8 cellular contexts compared by ENCODE assay signal in genomic region chr10:6580279-6581029, GRCh38. TPM values are rescaled to one million over a fixed set of nuclear protein-coding genes. Genes with fewer than 3 reads are reported as not detected.
DNase-seq lines count a peak whose midpoint lies in the region; ATAC-seq and TF ChIP-seq lines count a peak whose summit lies in the region.

No MANE protein-coding gene starts in this region.

- peak overlapping the region; percentile 90 for H3K27ac ChIP-seq in CD4-positive, alpha-beta memory T cell (ENCODE audit: low read depth, low read length)
- H3K27ac ChIP-seq in HL-60 (replicated peaks) (peak overlapping the region; percentile 80), ascending aorta (no peak overlapping the region)

- peaks cover 5% of the 10 kb centered on the region for H3K36me3 ChIP-seq in CD4-positive, alpha-beta memory T cell (ENCODE audit: insufficient read depth, low read length)
- H3K36me3 ChIP-seq in ascending aorta = no peaks in the 10 kb centered on the region

- no peaks in the 10 kb centered on the region for H3K9me3 Mint-ChIP-seq in CD4-positive, alpha-beta memory T cell
- no peaks in the 10 kb centered on the region for H3K9me3 Mint-ChIP-seq in T-helper 2 cell treated with Interferon-gamma antibody and Interleukin-4, amounts not matched to agents 5 μg/mL and 100 μg/mL, for 36 hours

- peaks cover 29 to 54% of the 10 kb centered on the region in 2 donors for H3K36me3 Mint-ChIP-seq in CD4-positive, alpha-beta memory T cell
- H3K36me3 Mint-ChIP-seq in T-helper 2 cell treated with Interferon-gamma antibody and Interleukin-4, amounts not matched to agents 5 μg/mL and 100 μg/mL, for 36 hours (ENCODE audit: low read depth) = peaks cover 58% of the 10 kb centered on the region

- no peaks in the 10 kb centered on the region for H3K9me3 ChIP-seq in CD4-positive, alpha-beta memory T cell (ENCODE audit: control insufficient read depth in 1 of 2, low read length in 2 of 2)
- no peaks in the 10 kb centered on the region for H3K9me3 ChIP-seq in ascending aorta

- no peak for TF ChIP-seq CTCF in HL-60 (IDR thresholded peaks at IDR 0.05; ENCODE audit: insufficient read depth, low read length)
- TF ChIP-seq CTCF in ascending aorta (IDR thresholded peaks at IDR 0.05) = peak in 1 of 3 experiments; percentile 56

- H3K4me3 Mint-ChIP-seq in CD4-positive, alpha-beta memory T cell = peak overlapping the region; percentile 90 to 99 (median 94)
- H3K4me3 Mint-ChIP-seq in T-helper 2 cell treated with Interferon-gamma antibody and Interleukin-4, amounts not matched to agents 5 μg/mL and 100 μg/mL, for 36 hours = peak overlapping the region; percentile 93

- H3K4me1 ChIP-seq in CD4-positive, alpha-beta memory T cell (ENCODE audit: insufficient read depth, low read length) = peaks cover 63% of the 10 kb centered on the region
- no peaks in the 10 kb centered on the region for H3K4me1 ChIP-seq in ascending aorta

- peak; percentile 76 to 86 (median 82) for DNase-seq in CD4-positive, alpha-beta memory T cell
- DNase-seq in HL-60 (ENCODE audit: low read depth in 1 of 2, low spot score in 1 of 2) = peak; percentile 26 to 37
- peak; percentile 87 for DNase-seq in T-helper 2 cell treated with Interferon-gamma antibody and Interleukin-4, amounts not matched to agents 5 μg/mL and 100 μg/mL, for 36 hours (ENCODE audit: low spot score)
- DNase-seq in ascending aorta (ENCODE audit: low spot score in 2 of 2) = no peak
- DNase-seq in hepatic stellate cell (ENCODE audit: low spot score) = peak; percentile 47
- peak; percentile 88 for DNase-seq in retina
- DNase-seq in NCI-H187 treated with DMSO at 0.1 percent for 48 hours (lab: John Stamatoyannopoulos, UW) = no peak

- H3K27me3 Mint-ChIP-seq in CD4-positive, alpha-beta memory T cell = no peaks in the 10 kb centered on the region
- no peaks in the 10 kb centered on the region for H3K27me3 Mint-ChIP-seq in T-helper 2 cell treated with Interferon-gamma antibody and Interleukin-4, amounts not matched to agents 5 μg/mL and 100 μg/mL, for 36 hours (ENCODE audit: low read depth)

- peaks cover 40 to 82% (median 52%) of the 10 kb centered on the region in 4 donors for H3K4me1 Mint-ChIP-seq in CD4-positive, alpha-beta memory T cell
- H3K4me1 Mint-ChIP-seq in T-helper 2 cell treated with Interferon-gamma antibody and Interleukin-4, amounts not matched to agents 5 μg/mL and 100 μg/mL, for 36 hours (ENCODE audit: low read depth) = peaks cover 61% of the 10 kb centered on the region

- peak overlapping the region; percentile 93 to 99 (median 96) for H3K27ac Mint-ChIP-seq in CD4-positive, alpha-beta memory T cell
- peak overlapping the region; percentile 88 for H3K27ac Mint-ChIP-seq in T-helper 2 cell treated with Interferon-gamma antibody and Interleukin-4, amounts not matched to agents 5 μg/mL and 100 μg/mL, for 36 hours

- peak overlapping the region; percentile 83 to 86 for H3K4me3 ChIP-seq in CD4-positive, alpha-beta memory T cell (ENCODE audit: low read length in 2 of 2)
- H3K4me3 ChIP-seq in HL-60 (replicated peaks; ENCODE audit: insufficient read depth, low read length) = peak overlapping the region; percentile 54
- H3K4me3 ChIP-seq in ascending aorta = peak overlapping the region; percentile 66 to 78

- CTCF ChIA-PET in CD4-positive, alpha-beta memory T cell (lab: Charles Lee; ENCODE audit: partially characterized antibody) = interaction anchor here (0.6 to 6.5 kb wide), 29 partner anchors 9 to 171 kb away, joined by 3 to 106 read pairs (median 5); no protein-coding TSS in a partner anchor

- intact Hi-C loops in CD4-positive, alpha-beta memory T cell (cut with micrococcal nuclease) = loop anchor here (1.0 kb wide), 5 partner anchors 20 to 135 kb away; no protein-coding TSS in a partner anchor
- intact Hi-C loops in ascending aorta (cut with DNase I) = no loop called here

- POLR2A ChIA-PET in CD4-positive, alpha-beta memory T cell (lab: Charles Lee; ENCODE audit: partially characterized antibody) = interaction anchor here (0.7 to 12.4 kb wide), 28 partner anchors 10 to 543 kb away, joined by 3 to 355 read pairs (median 6); no protein-coding TSS in a partner anchor

- peak; percentile 94 for ATAC-seq in GM19397 (IDR thresholded peaks at IDR 0.05; ENCODE audit: unreplicated experiment)

- H3K27me3 ChIP-seq in CD4-positive, alpha-beta memory T cell (ENCODE audit: insufficient read depth, low read length) = no peaks in the 10 kb centered on the region
- H3K27me3 ChIP-seq in HL-60 (ENCODE audit: insufficient read depth, poor library complexity, severe bottlenecking) = no peaks in the 10 kb centered on the region
- no peaks in the 10 kb centered on the region for H3K27me3 ChIP-seq in ascending aorta

RNA-seq across cellular contexts. Expression of gene PRKCQ, which starts 0.4 kb away (rescaled TPM):
- total RNA-seq in CD4-positive, alpha-beta memory T cell = 10 to 100 TPM; 70.5 to 71.5 TPM
- 10 to 100 TPM; 45.0 to 77.1 TPM for polyA plus RNA-seq in CD4-positive, alpha-beta memory T cell
- not detected for total RNA-seq in ascending aorta

Comparison
In these comparisons a context has a peak if more than half of its experiments do, and no peak if none do; other contexts are left out.
1. DNase-seq: peak in CD4-positive, alpha-beta memory T cell (5 of 5), HL-60 (2 of 2), T-helper 2 cell treated with Interferon-gamma antibody and Interleukin-4, amounts not matched to agents 5 μg/mL and 100 μg/mL, for 36 hours (single experiment), hepatic stellate cell (single experiment) and retina (single experiment); none in ascending aorta (0 of 2) and NCI-H187 treated with DMSO at 0.1 percent for 48 hours (single experiment).
2. H3K27ac ChIP-seq: peak in CD4-positive, alpha-beta memory T cell (single experiment) and HL-60 (single experiment); none in ascending aorta (0 of 2).
3. RNA of gene PRKCQ, which starts 0.4 kb away (total RNA-seq): 70.5 to 71.5 TPM in CD4-positive, alpha-beta memory T cell; not detected in ascending aorta (single experiment); every median in the first group is over 10 times any median in the second.
4. Peak in every context shown above with its lines, with median percentiles within 50 percentile points of each other: H3K4me3 ChIP-seq.